Comparison of ENCODE assay signal across 21 cellular contexts in the genomic region with DNA sequence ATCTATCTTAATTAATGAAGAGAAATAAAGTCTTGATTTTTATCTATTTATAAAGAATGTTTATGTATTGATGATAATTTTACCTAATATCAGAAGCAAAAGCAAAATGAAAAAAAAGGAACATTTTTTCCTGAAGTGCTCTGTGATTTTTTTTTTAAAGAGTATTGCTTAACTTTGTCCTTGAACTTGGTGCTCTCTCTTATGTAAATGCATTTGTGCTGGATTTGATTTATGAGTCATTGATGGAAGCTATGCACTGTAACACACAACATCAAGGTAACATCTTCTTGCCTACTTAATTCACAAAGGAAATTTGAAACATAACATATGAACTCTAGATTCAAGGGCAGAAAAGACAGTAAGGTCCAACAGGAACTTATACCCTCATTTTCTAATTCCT.
"Had no signal": no experiment of that assay in that cellular context is flagged by ENCODE, and none has a peak within 500 bp of the region (broad histone marks: within the 10 kb centered on the region; RNA-seq: fewer than 3 reads in every experiment).

No MANE protein-coding gene starts in this region.

- H3K4me3 ChIP-seq: esophagus muscularis mucosa, heart right ventricle, left ventricle myocardium inferior, sigmoid colon, thoracic aorta, uterus had no signal

- H3K4me1 ChIP-seq: esophagus muscularis mucosa, heart right ventricle, left ventricle myocardium inferior, sigmoid colon, uterus had no signal

- H3K27ac ChIP-seq: esophagus muscularis mucosa, heart right ventricle, left ventricle myocardium inferior, sigmoid colon, thoracic aorta, uterus had no signal

- H3K36me3 ChIP-seq: esophagus muscularis mucosa, heart right ventricle, left ventricle myocardium inferior, sigmoid colon, thoracic aorta, uterus had no signal

- H3K9me3 ChIP-seq: esophagus muscularis mucosa, heart right ventricle, left ventricle myocardium inferior, sigmoid colon, thoracic aorta, uterus had no signal

- H3K27me3 ChIP-seq: esophagus muscularis mucosa, heart right ventricle, sigmoid colon, uterus had no signal

- ATAC-seq: activated CD4-positive, alpha-beta T cell treated with anti-CD3 and anti-CD28 coated beads for 36 hours; activated CD8-positive, alpha-beta memory T cell treated with anti-CD3 and anti-CD28 coated beads, Interleukin-2, amount 10 ng/mL, durations not matched to agents 7 days and 5 days; activated CD8-positive, alpha-beta T cell treated with anti-CD3 and anti-CD28 coated beads, Interleukin-2, amount 10 ng/mL, durations not matched to agents 7 days and 5 days; activated naive CD8-positive, alpha-beta T cell treated with anti-CD3 and anti-CD28 coated beads, Interleukin-2, amount 50 U/mL, for 24 hours; heart right ventricle; stimulated activated effector memory CD8-positive, alpha-beta T cell treated with anti-CD3 and anti-CD28 coated beads, Interleukin-12 subunit alpha, Interleukin-12 subunit beta, amount 100 ng/mL, for 72 hours had no signal

- DNase-seq: activated CD4-positive, alpha-beta T cell treated with anti-CD3 and anti-CD28 coated beads for 36 hours; activated CD4-positive, CD25-positive, alpha-beta regulatory T cell; activated CD8-positive, alpha-beta memory T cell treated with anti-CD3 and anti-CD28 coated beads, Interleukin-2, amount 10 ng/mL, durations not matched to agents 7 days and 5 days; activated CD8-positive, alpha-beta T cell treated with anti-CD3 and anti-CD28 coated beads, Interleukin-2, amount 10 ng/mL, durations not matched to agents 7 days and 5 days; activated naive CD8-positive, alpha-beta T cell treated with anti-CD3 and anti-CD28 coated beads, Interleukin-2, amount 50 U/mL, for 24 hours; activated T-cell treated with anti-CD3 and anti-CD28 coated beads, Interleukin-2, amount 50 U/mL, for 48 hours; amygdala; central memory CD4-positive, alpha-beta T cell; endodermal cell; foreskin melanocyte; heart right ventricle; kidney glomerular epithelial cell; left ventricle myocardium inferior; retina; sigmoid colon; small intestine; stimulated activated CD4-positive, alpha-beta T cell treated with anti-CD3 and anti-CD28 coated beads, Interleukin-4, amount 100 ng/mL, for 24 hours; uterus had no signal
